ENCODE assay signal across 20 cellular contexts in genomic region chr12:11810160-11810559, GRCh38.
DNase-seq lines count a peak whose midpoint lies in the region; ATAC-seq, FAIRE-seq and TF ChIP-seq lines count a peak whose summit lies in the region.
"Had no signal": no experiment of that assay in that cellular context is flagged by ENCODE, and none has a peak within 500 bp of the region (broad histone marks: within the 10 kb centered on the region; RNA-seq: fewer than 3 reads in every experiment).

No MANE protein-coding gene starts in this region.

- in situ Hi-C loops in GM12878 (cut with MboI) = no loop called here

- H4K20me1 ChIP-seq in GM12878 (ENCODE audit: control insufficient read depth, insufficient read depth) = no peaks in the 10 kb centered on the region

- H2AK5ac ChIP-seq in mesenchymal stem cell (ENCODE audit: low read length, severe bottlenecking) = no peak overlapping the region

- ATAC-seq in GM12878 = no peak
- ATAC-seq: body of pancreas, foreskin keratinocyte, Right ventricle myocardium inferior had no signal

- H2BK5ac ChIP-seq in mesenchymal stem cell (ENCODE audit: low read depth, low read length, poor library complexity, severe bottlenecking) = no peak overlapping the region

- H3K9ac ChIP-seq in GM12878 (ENCODE audit: control insufficient read depth, insufficient read depth, low read length) = 0 out of 2 replicates have a peak overlapping the region, but pooled peaks have one; percentile 25
- no peak overlapping the region for H3K9ac ChIP-seq in mesenchymal stem cell (ENCODE audit: low read length)

- H2AFZ ChIP-seq in GM12878 (ENCODE audit: control insufficient read depth, low read depth, low read length) = no peak overlapping the region
- no peak overlapping the region for H2AFZ ChIP-seq in mesenchymal stem cell (ENCODE audit: low read depth, low read length)

- peaks cover 85% of the 10 kb centered on the region for H3K79me2 ChIP-seq in GM12878 (ENCODE audit: control insufficient read depth, insufficient read depth, low read length)

- H3K18ac ChIP-seq in mesenchymal stem cell (ENCODE audit: low read depth in 1 of 2, low read length in 2 of 2) = no peak overlapping the region

- BruUV-seq in GM12878 (replicated peaks; lab: Mats Ljungman, UMichigan) = no TSS peak

- SMC1A ChIA-PET in GM12878 (lab: Charles Lee; ENCODE audit: uncharacterized antibody, unreplicated experiment) = interaction anchor here (0.8 to 10.7 kb wide), 19 partner anchors 10 to 199 kb away, joined by 3 to 148 read pairs (median 5); no protein-coding TSS in a partner anchor

- H2BK15ac ChIP-seq in mesenchymal stem cell (ENCODE audit: low read depth, poor library complexity, severe bottlenecking) = no peak overlapping the region

- 55% methylated on average over 4 of the region's 4 CpGs for WGBS in GM12878 (ENCODE audit: insufficient coverage, insufficient replicate concordance, low lambda C conversion rate, missing lambda C conversion rate)
- WGBS in mesenchymal stem cell = 86% methylated on average over 4 of the region's 4 CpGs

- H3K23ac ChIP-seq in mesenchymal stem cell (ENCODE audit: low read length in 2 of 2) = no peak overlapping the region

- H3K36me3 ChIP-seq in GM12878 (ENCODE audit: control insufficient read depth in 2 of 2, insufficient read depth in 2 of 2, low read length in 1 of 2) = peaks cover 8 to 15% of the 10 kb centered on the region in 2 experiments; a peak in 3 of 4 replicates
- H3K36me3 ChIP-seq in mesenchymal stem cell (ENCODE audit: control insufficient read depth in 1 of 2, insufficient read depth in 2 of 2, low read depth in 1 of 2, low read length in 2 of 2) = no peaks in the 10 kb centered on the region
- H3K36me3 ChIP-seq: left ventricle myocardium inferior, thyroid gland had no signal

- peak overlapping the region; percentile 93 for H3K27ac ChIP-seq in GM12878 (ENCODE audit: control insufficient read depth, insufficient read depth)
- peak overlapping the region in 12 of 21 experiments; percentile 1 to 84 (median 22) for H3K27ac ChIP-seq in skin epidermis
- no peak overlapping the region for H3K27ac ChIP-seq in mesenchymal stem cell (ENCODE audit: low read length, poor library complexity, severe bottlenecking)
- H3K27ac ChIP-seq: foreskin keratinocyte had no signal

- H2BK12ac ChIP-seq in mesenchymal stem cell (ENCODE audit: low read length in 2 of 2) = no peak overlapping the region

- no peak overlapping the region for H3K14ac ChIP-seq in mesenchymal stem cell (ENCODE audit: low read length in 2 of 2)

- no peak for TF ChIP-seq CTCF in NB4 (IDR thresholded peaks at IDR 0.05; ENCODE audit: low read depth, low read length)
- TF ChIP-seq CTCF in GM12878 (IDR thresholded peaks at IDR 0.05 in 2 of 3, conservative IDR thresholded peaks at IDR 0.05 in 1 of 3; ENCODE audit: control insufficient read depth in 2 of 3, extremely low read depth in 1 of 3, insufficient read depth in 1 of 3, low read depth in 3 of 3, low read length in 3 of 3) = no peak

- no peak overlapping the region for H3K4ac ChIP-seq in mesenchymal stem cell (ENCODE audit: low read depth in 1 of 2, low read length in 2 of 2)

- TF ChIP-seq EP300 in GM12878 (IDR thresholded peaks at IDR 0.05; ENCODE audit: borderline replicate concordance in 1 of 2, control insufficient read depth in 1 of 2, low read depth in 2 of 2, low read length in 2 of 2) = no peak

- RAD21 ChIA-PET in GM12878 (lab: Charles Lee; ENCODE audit: unreplicated experiment) = interaction anchor here (1.0 to 5.3 kb wide), 11 partner anchors 9 to 79 kb away, joined by 4 to 71 read pairs (median 8); no protein-coding TSS in a partner anchor

- TF ChIP-seq POLR2A in GM12892 (IDR thresholded peaks at IDR 0.05; ENCODE audit: low read depth, low read length) (no peak), NB4 (IDR thresholded peaks at IDR 0.05; ENCODE audit: extremely low read depth, insufficient read length) (no peak), GM12878 (IDR thresholded peaks at IDR 0.05; ENCODE audit: low read depth, low read length) (no peak)

- no peaks in the 10 kb centered on the region for H3K9me3 ChIP-seq in GM12878 (replicated peaks; ENCODE audit: control insufficient read depth, insufficient read depth, low read length)
- no peaks in the 10 kb centered on the region for H3K9me3 ChIP-seq in mesenchymal stem cell (ENCODE audit: control insufficient read depth, low read length)
- H3K9me3 ChIP-seq: body of pancreas, left ventricle myocardium inferior, thyroid gland had no signal

- CTCF ChIA-PET in GM12878 (lab: Yijun Ruan, JAX) = interaction anchor here (1.1 to 3.6 kb wide), 6 partner anchors 8 to 255 kb away, joined by 3 to 16 read pairs (median 4); no protein-coding TSS in a partner anchor

- POLR2A ChIA-PET in GM12878 (lab: Charles Lee) = interaction anchor here (0.6 to 4.5 kb wide), 10 partner anchors 9 to 169 kb away, joined by 3 to 24 read pairs (median 4); no protein-coding TSS in a partner anchor

- H3K79me1 ChIP-seq in mesenchymal stem cell (replicated peaks; ENCODE audit: low read length, poor library complexity, severe bottlenecking) = peaks cover 21% of the 10 kb centered on the region

- H3K27me3 ChIP-seq in GM12878 (replicated peaks in 1 of 2; ENCODE audit: control insufficient read depth in 2 of 2, insufficient read depth in 2 of 2, low read length in 1 of 2) = no peaks in the 10 kb centered on the region
- no peaks in the 10 kb centered on the region for H3K27me3 ChIP-seq in mesenchymal stem cell (ENCODE audit: control insufficient read depth in 1 of 2, insufficient read depth in 1 of 2, low read length in 2 of 2)
- H3K27me3 ChIP-seq: body of pancreas, foreskin keratinocyte, thyroid gland had no signal

- no peak overlapping the region for H4K8ac ChIP-seq in mesenchymal stem cell (ENCODE audit: low read length)

- intact Hi-C loops in GM12878 (cut with micrococcal nuclease; ENCODE audit: unreplicated experiment) = no loop called here

- DNase-seq in GM12892 (ENCODE audit: insufficient read length) = no peak
- peak; percentile 77 for DNase-seq in NB4 (ENCODE audit: low read depth)
- DNase-seq in GM12878 (ENCODE audit: low read depth, low spot score) = no peak
- DNase-seq in stimulated activated CD4-positive, alpha-beta T cell treated with anti-CD3 and anti-CD28 coated beads, Interleukin-15, amount 100 ng/mL, for 24 hours = no peak
- no peak for DNase-seq in NCI-H69 (lab: John Stamatoyannopoulos, UW)
- DNase-seq in inferior parietal cortex (ENCODE audit: extremely low spot score) = no peak
- no peak for DNase-seq in mesenchymal stem cell
- DNase-seq: activated CD4-positive, alpha-beta T cell treated with anti-CD3 and anti-CD28 coated beads for 48 hours; activated naive CD4-positive, alpha-beta T cell treated with anti-CD3 and anti-CD28 coated beads, Interleukin-2, amount 50 U/mL, for 16 hours; body of pancreas; cortex of kidney; foreskin keratinocyte; left ventricle myocardium inferior; stimulated activated CD4-positive, alpha-beta T cell treated with anti-CD3 and anti-CD28 coated beads, Interleukin-4, amount 100 ng/mL, for 4 hours; stimulated activated CD8-positive, alpha-beta memory T cell treated with anti-CD3 and anti-CD28 coated beads, Interleukin-4, amount 100 ng/mL, for 48 hours; thyroid gland had no signal

- H2BK120ac ChIP-seq in mesenchymal stem cell (ENCODE audit: low read depth, low read length) = no peak overlapping the region

- peak overlapping the region; percentile 6 for H3K4me3 ChIP-seq in NB4 (ENCODE audit: low read depth, low read length)
- no peak overlapping the region for H3K4me3 ChIP-seq in GM12878
- H3K4me3 ChIP-seq in skin epidermis = no peak overlapping the region
- H3K4me3 ChIP-seq in mesenchymal stem cell (ENCODE audit: insufficient read depth in 1 of 2, low read depth in 1 of 2, low read length in 2 of 2) = no peak overlapping the region
- H3K4me3 ChIP-seq: body of pancreas, left ventricle myocardium inferior, thyroid gland had no signal

- H3K4me2 ChIP-seq in GM12878 (ENCODE audit: control insufficient read depth, insufficient read depth) (no peak overlapping the region; the same call in 1 of the 2 replicates), mesenchymal stem cell (ENCODE audit: low read length, poor library complexity, severe bottlenecking) (no peak overlapping the region)

- H3K4me1 ChIP-seq in GM12878 (ENCODE audit: control insufficient read depth, insufficient read depth, low read length) (peaks cover 64% of the 10 kb centered on the region), mesenchymal stem cell (ENCODE audit: control insufficient read depth, insufficient read depth, low read depth, low read length) (peaks cover 9% of the 10 kb centered on the region)

- FAIRE-seq in GM12892 (lab: Jason Lieb, UNC) (peak; percentile 73), GM12878 (lab: Jason Lieb, UNC) (no peak)
- FAIRE-seq: endothelial cell of umbilical vein, H54 had no signal

- no peak overlapping the region for H4K91ac ChIP-seq in mesenchymal stem cell (ENCODE audit: low read length)

- no peak for TF ChIP-seq RAD21 in GM12878 (IDR thresholded peaks at IDR 0.05; ENCODE audit: insufficient read depth, low read depth, low read length)

TF ChIP-seq in GM12878, 131 proteins besides CTCF, POLR2A, EP300 and RAD21 (continues in another document):
- TF ChIP-seq SKIL (IDR thresholded peaks at IDR 0.05; ENCODE audit: low read depth, poor library complexity, severe bottlenecking) = no peak
